ENCODE assay signal across 1 cellular context in the genomic region with DNA sequence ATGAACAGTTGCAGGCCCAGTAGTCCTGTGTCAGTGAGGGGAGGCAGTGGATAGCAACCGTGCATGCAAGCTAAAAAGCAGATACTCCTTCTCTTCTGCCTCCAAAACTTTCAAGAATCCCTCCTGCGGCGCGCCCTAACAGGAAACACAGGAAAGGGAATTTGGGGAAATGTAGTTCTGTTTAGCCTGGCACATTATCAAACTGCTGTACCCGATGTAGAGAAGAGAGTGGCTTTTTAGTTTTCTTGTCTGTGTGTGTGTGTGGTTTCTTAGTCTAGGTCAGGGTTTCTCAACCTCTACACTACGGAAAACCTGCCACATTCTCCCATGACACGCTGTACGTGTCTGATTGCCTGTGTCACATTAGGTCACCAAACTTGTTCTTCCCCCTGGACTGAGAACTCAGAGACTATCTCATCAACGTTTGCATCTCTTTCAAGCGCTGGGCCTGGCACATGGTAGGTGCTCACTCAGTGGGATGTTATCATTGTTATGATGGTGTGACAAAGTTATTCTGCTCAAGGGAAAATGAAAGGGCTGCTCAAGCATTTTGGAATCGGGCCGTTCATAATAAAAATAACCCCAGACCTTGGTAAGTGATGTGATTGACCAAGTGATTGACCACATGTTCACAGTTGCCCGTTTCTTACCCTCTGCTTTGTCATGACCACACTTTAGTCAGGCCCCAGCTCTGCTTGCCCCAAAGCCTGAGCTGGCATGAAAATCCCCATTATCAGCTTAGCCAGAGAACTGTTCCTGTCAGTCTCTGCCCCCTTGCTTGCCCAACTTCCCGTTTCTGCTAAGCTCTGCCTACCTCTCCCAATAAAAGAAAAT.
TF ChIP-seq lines count a peak whose summit lies in the region.

No MANE protein-coding gene starts in this region.

TF ChIP-seq in H1, 55 proteins besides CTCF, POLR2A, EP300 and RAD21 (continued from another document):
- TF ChIP-seq, protein P1, sequence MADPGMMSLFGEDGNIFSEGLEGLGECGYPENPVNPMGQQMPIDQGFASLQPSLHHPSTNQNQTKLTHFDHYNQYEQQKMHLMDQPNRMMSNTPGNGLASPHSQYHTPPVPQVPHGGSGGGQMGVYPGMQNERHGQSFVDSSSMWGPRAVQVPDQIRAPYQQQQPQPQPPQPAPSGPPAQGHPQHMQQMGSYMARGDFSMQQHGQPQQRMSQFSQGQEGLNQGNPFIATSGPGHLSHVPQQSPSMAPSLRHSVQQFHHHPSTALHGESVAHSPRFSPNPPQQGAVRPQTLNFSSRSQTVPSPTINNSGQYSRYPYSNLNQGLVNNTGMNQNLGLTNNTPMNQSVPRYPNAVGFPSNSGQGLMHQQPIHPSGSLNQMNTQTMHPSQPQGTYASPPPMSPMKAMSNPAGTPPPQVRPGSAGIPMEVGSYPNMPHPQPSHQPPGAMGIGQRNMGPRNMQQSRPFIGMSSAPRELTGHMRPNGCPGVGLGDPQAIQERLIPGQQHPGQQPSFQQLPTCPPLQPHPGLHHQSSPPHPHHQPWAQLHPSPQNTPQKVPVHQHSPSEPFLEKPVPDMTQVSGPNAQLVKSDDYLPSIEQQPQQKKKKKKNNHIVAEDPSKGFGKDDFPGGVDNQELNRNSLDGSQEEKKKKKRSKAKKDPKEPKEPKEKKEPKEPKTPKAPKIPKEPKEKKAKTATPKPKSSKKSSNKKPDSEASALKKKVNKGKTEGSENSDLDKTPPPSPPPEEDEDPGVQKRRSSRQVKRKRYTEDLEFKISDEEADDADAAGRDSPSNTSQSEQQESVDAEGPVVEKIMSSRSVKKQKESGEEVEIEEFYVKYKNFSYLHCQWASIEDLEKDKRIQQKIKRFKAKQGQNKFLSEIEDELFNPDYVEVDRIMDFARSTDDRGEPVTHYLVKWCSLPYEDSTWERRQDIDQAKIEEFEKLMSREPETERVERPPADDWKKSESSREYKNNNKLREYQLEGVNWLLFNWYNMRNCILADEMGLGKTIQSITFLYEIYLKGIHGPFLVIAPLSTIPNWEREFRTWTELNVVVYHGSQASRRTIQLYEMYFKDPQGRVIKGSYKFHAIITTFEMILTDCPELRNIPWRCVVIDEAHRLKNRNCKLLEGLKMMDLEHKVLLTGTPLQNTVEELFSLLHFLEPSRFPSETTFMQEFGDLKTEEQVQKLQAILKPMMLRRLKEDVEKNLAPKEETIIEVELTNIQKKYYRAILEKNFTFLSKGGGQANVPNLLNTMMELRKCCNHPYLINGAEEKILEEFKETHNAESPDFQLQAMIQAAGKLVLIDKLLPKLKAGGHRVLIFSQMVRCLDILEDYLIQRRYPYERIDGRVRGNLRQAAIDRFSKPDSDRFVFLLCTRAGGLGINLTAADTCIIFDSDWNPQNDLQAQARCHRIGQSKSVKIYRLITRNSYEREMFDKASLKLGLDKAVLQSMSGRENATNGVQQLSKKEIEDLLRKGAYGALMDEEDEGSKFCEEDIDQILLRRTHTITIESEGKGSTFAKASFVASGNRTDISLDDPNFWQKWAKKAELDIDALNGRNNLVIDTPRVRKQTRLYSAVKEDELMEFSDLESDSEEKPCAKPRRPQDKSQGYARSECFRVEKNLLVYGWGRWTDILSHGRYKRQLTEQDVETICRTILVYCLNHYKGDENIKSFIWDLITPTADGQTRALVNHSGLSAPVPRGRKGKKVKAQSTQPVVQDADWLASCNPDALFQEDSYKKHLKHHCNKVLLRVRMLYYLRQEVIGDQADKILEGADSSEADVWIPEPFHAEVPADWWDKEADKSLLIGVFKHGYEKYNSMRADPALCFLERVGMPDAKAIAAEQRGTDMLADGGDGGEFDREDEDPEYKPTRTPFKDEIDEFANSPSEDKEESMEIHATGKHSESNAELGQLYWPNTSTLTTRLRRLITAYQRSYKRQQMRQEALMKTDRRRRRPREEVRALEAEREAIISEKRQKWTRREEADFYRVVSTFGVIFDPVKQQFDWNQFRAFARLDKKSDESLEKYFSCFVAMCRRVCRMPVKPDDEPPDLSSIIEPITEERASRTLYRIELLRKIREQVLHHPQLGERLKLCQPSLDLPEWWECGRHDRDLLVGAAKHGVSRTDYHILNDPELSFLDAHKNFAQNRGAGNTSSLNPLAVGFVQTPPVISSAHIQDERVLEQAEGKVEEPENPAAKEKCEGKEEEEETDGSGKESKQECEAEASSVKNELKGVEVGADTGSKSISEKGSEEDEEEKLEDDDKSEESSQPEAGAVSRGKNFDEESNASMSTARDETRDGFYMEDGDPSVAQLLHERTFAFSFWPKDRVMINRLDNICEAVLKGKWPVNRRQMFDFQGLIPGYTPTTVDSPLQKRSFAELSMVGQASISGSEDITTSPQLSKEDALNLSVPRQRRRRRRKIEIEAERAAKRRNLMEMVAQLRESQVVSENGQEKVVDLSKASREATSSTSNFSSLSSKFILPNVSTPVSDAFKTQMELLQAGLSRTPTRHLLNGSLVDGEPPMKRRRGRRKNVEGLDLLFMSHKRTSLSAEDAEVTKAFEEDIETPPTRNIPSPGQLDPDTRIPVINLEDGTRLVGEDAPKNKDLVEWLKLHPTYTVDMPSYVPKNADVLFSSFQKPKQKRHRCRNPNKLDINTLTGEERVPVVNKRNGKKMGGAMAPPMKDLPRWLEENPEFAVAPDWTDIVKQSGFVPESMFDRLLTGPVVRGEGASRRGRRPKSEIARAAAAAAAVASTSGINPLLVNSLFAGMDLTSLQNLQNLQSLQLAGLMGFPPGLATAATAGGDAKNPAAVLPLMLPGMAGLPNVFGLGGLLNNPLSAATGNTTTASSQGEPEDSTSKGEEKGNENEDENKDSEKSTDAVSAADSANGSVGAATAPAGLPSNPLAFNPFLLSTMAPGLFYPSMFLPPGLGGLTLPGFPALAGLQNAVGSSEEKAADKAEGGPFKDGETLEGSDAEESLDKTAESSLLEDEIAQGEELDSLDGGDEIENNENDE (IDR thresholded peaks at IDR 0.05; ENCODE audit: insufficient replicate concordance, low read length): no peak
- no peak for TF ChIP-seq CREB1 (IDR thresholded peaks at IDR 0.05)
- no peak for TF ChIP-seq FOSL1 (IDR thresholded peaks at IDR 0.05; ENCODE audit: insufficient read depth, low read depth, low read length)
- TF ChIP-seq KDM1A (IDR thresholded peaks at IDR 0.05; ENCODE audit: borderline replicate concordance, low read length): no peak
- TF ChIP-seq, protein P2, sequence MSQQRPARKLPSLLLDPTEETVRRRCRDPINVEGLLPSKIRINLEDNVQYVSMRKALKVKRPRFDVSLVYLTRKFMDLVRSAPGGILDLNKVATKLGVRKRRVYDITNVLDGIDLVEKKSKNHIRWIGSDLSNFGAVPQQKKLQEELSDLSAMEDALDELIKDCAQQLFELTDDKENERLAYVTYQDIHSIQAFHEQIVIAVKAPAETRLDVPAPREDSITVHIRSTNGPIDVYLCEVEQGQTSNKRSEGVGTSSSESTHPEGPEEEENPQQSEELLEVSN (IDR thresholded peaks at IDR 0.05): no peak
- no peak for TF ChIP-seq GTF2F1 (IDR thresholded peaks at IDR 0.05; ENCODE audit: borderline replicate concordance, low read depth, low read length)
- TF ChIP-seq HDAC6 (IDR thresholded peaks at IDR 0.05; ENCODE audit: low read depth, low read length): no peak
- no peak for TF ChIP-seq POLR2AphosphoS5 (IDR thresholded peaks at IDR 0.05; ENCODE audit: low read depth, low read length)
- TF ChIP-seq EGR1 (IDR thresholded peaks at IDR 0.05; ENCODE audit: borderline replicate concordance, low read depth, low read length): no peak
TF ChIP-seq in H1: peak in this region for 0.
